Comparison of ENCODE assay signal across 12 cellular contexts in genomic region chr1:27566462-27567182, GRCh38. TPM values are rescaled to one million over a fixed set of nuclear protein-coding genes. Genes with fewer than 3 reads are reported as not detected.
A peak's percentile ranks its signal among the peaks of the same experiment; 100 is the strongest.
DNase-seq lines count a peak whose midpoint lies in the region; ATAC-seq and TF ChIP-seq lines count a peak whose summit lies in the region.
"Had no signal": no experiment of that assay in that cellular context is flagged by ENCODE, and none has a peak within 500 bp of the region (broad histone marks: within the 10 kb centered on the region; RNA-seq: fewer than 3 reads in every experiment).

No MANE protein-coding gene starts in this region.

- TF ChIP-seq CTCF in breast epithelium (IDR thresholded peaks at IDR 0.05) (no peak), mesothelial cell of epicardium (IDR thresholded peaks at IDR 0.05; ENCODE audit: unreplicated experiment) (no peak), thyroid gland (IDR thresholded peaks at IDR 0.05) (no peak)

- DNase-seq in DMS 273 (lab: John Stamatoyannopoulos, UW; ENCODE audit: unreplicated experiment) (peak; percentile 77), DMS 273 treated with DMSO at 0.1 percent for 48 hours (lab: John Stamatoyannopoulos, UW) (no peak), breast epithelium (ENCODE audit: low spot score in 2 of 2) (no peak), mesothelial cell of epicardium (ENCODE audit: low spot score in 2 of 2, unreplicated experiment in 2 of 2) (no peak), thyroid gland (no peak), HT-29 (ENCODE audit: low spot score) (no peak), GOT3 (lab: John Stamatoyannopoulos, UW) (no peak)
- DNase-seq: 8988T; activated CD8-positive, alpha-beta T cell treated with anti-CD3 and anti-CD28 coated beads, Interleukin-2, amount 10 ng/mL, durations not matched to agents 7 days and 5 days; DND-41 had no signal

- peaks cover 41 to 92% of the 10 kb centered on the region in 2 donors for H3K4me1 ChIP-seq in breast epithelium
- peaks cover 83 to 95% of the 10 kb centered on the region in 2 donors for H3K4me1 ChIP-seq in thyroid gland

- WGBS in thyroid gland, 2 donors: 58 to 66% methylated on average over 13 of the region's 13 CpGs

- H3K36me3 ChIP-seq in breast epithelium (no peaks in the 10 kb centered on the region), thyroid gland (no peaks in the 10 kb centered on the region)
- H3K36me3 ChIP-seq: prostate gland had no signal

- H3K4me1 Mint-ChIP-seq in mesothelial cell of epicardium: peaks cover 80% of the 10 kb centered on the region

- H3K9me3 Mint-ChIP-seq in mesothelial cell of epicardium: no peaks in the 10 kb centered on the region

- intact Hi-C loops in breast epithelium (cut with DNase I; ENCODE audit: low total_unique reads) (no loop called here), thyroid gland (cut with DNase I) (no loop called here)

- no peaks in the 10 kb centered on the region for H3K27me3 ChIP-seq in breast epithelium
- no peaks in the 10 kb centered on the region for H3K27me3 ChIP-seq in thyroid gland

- ATAC-seq in GM21717 (IDR thresholded peaks at IDR 0.05; ENCODE audit: unreplicated experiment): no peak
- ATAC-seq: activated CD8-positive, alpha-beta T cell treated with anti-CD3 and anti-CD28 coated beads, Interleukin-2, amount 10 ng/mL, durations not matched to agents 7 days and 5 days had no signal

- no peaks in the 10 kb centered on the region for H3K9me3 ChIP-seq in breast epithelium
- H3K9me3 ChIP-seq in thyroid gland: no peaks in the 10 kb centered on the region
- H3K9me3 ChIP-seq: prostate gland had no signal

- no peak overlapping the region for H3K4me3 ChIP-seq in breast epithelium
- no peak overlapping the region for H3K4me3 ChIP-seq in thyroid gland (replicated peaks in 1 of 3)
- H3K4me3 ChIP-seq: prostate gland had no signal

- peak overlapping the region; percentile 9 for H3K4me3 Mint-ChIP-seq in mesothelial cell of epicardium
- H3K4me3 Mint-ChIP-seq: activated CD8-positive, alpha-beta T cell treated with anti-CD3 and anti-CD28 coated beads, Interleukin-2, amount 10 ng/mL, durations not matched to agents 7 days and 5 days had no signal

- H3K27ac ChIP-seq in breast epithelium: peak overlapping the region; percentile 92 to 93
- H3K27ac ChIP-seq in thyroid gland: peak overlapping the region; percentile 0 to 91 (median 61)

- no peaks in the 10 kb centered on the region for H3K27me3 Mint-ChIP-seq in mesothelial cell of epicardium (ENCODE audit: low read depth)

- TF ChIP-seq POLR2A in breast epithelium (IDR thresholded peaks at IDR 0.05) (no peak), thyroid gland (IDR thresholded peaks at IDR 0.05) (no peak)

- no peaks in the 10 kb centered on the region for H3K36me3 Mint-ChIP-seq in mesothelial cell of epicardium

- H3K27ac Mint-ChIP-seq in mesothelial cell of epicardium: peak overlapping the region; percentile 67
- H3K27ac Mint-ChIP-seq: activated CD8-positive, alpha-beta T cell treated with anti-CD3 and anti-CD28 coated beads, Interleukin-2, amount 10 ng/mL, durations not matched to agents 7 days and 5 days had no signal

RNA-seq across cellular contexts. Expression of gene AHDC1, which starts 37.3 kb away (rescaled TPM):
- 10 to 100 TPM; 10.7 to 17.1 (median 15.4) TPM for total RNA-seq in breast epithelium
- 71.4 to 73.5 TPM (median 72.1 TPM) in 3 replicates for total RNA-seq in mesothelial cell of epicardium
- 10 to 100 TPM; 25.5 to 91.4 (median 47.8) TPM for total RNA-seq in thyroid gland
- 12.2 and 20.4 TPM in 2 replicates for total RNA-seq in HT-29 (2014; rRNA removed; shearing (Covaris generic))
